Comparison of ENCODE assay signal across 1 cellular context in the genomic region with DNA sequence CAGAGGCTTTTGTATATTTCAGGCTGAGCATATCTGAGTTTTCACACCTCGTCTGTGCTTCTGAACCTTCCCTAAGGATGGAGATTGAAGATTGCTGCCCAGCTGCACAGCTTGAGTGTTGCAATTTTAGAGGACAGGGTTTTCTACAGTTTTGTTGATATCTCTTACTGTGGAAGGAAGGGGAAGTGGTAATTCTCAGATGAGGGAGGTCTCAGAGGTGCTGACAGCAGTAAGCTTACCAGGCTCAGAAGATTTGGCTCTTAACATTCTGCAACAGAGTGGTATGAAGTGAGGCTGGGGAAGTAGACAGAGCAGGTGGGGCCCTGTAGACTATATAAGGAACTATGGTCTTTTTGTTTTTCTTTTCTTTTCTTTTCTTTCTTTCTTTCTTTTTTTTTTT.
A peak's percentile ranks its signal among the peaks of the same experiment; 100 is the strongest.
TF ChIP-seq lines count a peak whose summit lies in the region.

No MANE protein-coding gene starts in this region.

TF ChIP-seq in K562, 482 proteins besides CTCF, POLR2A, EP300 and RAD21 (continued from another document and continues in another):
- TF ChIP-seq NFIX (CRISPR knock-in tag; IDR thresholded peaks at IDR 0.05; ENCODE audit: low read depth): no peak
- TF ChIP-seq RCOR1 (IDR thresholded peaks at IDR 0.05; ENCODE audit: borderline replicate concordance in 1 of 2, low read depth in 2 of 2, low read length in 2 of 2): 0 out of 4 replicates have a peak, but pooled peaks of 1 of the 2 experiments have one; percentile 10
- TF ChIP-seq, protein P1, sequence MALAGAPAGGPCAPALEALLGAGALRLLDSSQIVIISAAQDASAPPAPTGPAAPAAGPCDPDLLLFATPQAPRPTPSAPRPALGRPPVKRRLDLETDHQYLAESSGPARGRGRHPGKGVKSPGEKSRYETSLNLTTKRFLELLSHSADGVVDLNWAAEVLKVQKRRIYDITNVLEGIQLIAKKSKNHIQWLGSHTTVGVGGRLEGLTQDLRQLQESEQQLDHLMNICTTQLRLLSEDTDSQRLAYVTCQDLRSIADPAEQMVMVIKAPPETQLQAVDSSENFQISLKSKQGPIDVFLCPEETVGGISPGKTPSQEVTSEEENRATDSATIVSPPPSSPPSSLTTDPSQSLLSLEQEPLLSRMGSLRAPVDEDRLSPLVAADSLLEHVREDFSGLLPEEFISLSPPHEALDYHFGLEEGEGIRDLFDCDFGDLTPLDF (CRISPR knock-in tag; IDR thresholded peaks at IDR 0.05): no peak
- no peak for TF ChIP-seq GATAD2A (IDR thresholded peaks at IDR 0.05)
- TF ChIP-seq SPI1 (IDR thresholded peaks at IDR 0.05; ENCODE audit: borderline replicate concordance, low read depth, low read length): peak; percentile 79; the same call in 1 of the 2 replicates
- no peak for TF ChIP-seq XRCC4 (IDR thresholded peaks at IDR 0.05; ENCODE audit: extremely low read depth, insufficient read depth, insufficient read length)
- TF ChIP-seq ZNF717 (CRISPR knock-in tag; IDR thresholded peaks at IDR 0.05): no peak
- TF ChIP-seq, protein P2, sequence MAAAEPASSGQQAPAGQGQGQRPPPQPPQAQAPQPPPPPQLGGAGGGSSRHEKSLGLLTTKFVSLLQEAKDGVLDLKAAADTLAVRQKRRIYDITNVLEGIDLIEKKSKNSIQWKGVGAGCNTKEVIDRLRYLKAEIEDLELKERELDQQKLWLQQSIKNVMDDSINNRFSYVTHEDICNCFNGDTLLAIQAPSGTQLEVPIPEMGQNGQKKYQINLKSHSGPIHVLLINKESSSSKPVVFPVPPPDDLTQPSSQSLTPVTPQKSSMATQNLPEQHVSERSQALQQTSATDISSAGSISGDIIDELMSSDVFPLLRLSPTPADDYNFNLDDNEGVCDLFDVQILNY (CRISPR knock-in tag; IDR thresholded peaks at IDR 0.05): no peak
- TF ChIP-seq CEBPG (CRISPR knock-in tag; IDR thresholded peaks at IDR 0.05): no peak; the same call in 1 of the 2 replicates
- TF ChIP-seq CEBPG (tag; conservative IDR thresholded peaks at IDR 0.05 in 1 of 2, IDR thresholded peaks at IDR 0.05 in 1 of 2): peak in 1 of 2 experiments; percentile 65; a peak in 2 of 4 replicates
- TF ChIP-seq ZBTB49 (CRISPR knock-in tag; IDR thresholded peaks at IDR 0.05; ENCODE audit: borderline replicate concordance): no peak
- no peak for TF ChIP-seq ELF2 (CRISPR knock-in tag; IDR thresholded peaks at IDR 0.05)
- TF ChIP-seq ZNF124 (CRISPR knock-in tag; IDR thresholded peaks at IDR 0.05): no peak
- no peak for TF ChIP-seq KHSRP (IDR thresholded peaks at IDR 0.05)
- no peak for TF ChIP-seq NCOA2 (IDR thresholded peaks at IDR 0.05; ENCODE audit: partially characterized antibody in 2 of 2)
- no peak for TF ChIP-seq ZNF23 (CRISPR knock-in tag; IDR thresholded peaks at IDR 0.05)
- TF ChIP-seq, protein P3, sequence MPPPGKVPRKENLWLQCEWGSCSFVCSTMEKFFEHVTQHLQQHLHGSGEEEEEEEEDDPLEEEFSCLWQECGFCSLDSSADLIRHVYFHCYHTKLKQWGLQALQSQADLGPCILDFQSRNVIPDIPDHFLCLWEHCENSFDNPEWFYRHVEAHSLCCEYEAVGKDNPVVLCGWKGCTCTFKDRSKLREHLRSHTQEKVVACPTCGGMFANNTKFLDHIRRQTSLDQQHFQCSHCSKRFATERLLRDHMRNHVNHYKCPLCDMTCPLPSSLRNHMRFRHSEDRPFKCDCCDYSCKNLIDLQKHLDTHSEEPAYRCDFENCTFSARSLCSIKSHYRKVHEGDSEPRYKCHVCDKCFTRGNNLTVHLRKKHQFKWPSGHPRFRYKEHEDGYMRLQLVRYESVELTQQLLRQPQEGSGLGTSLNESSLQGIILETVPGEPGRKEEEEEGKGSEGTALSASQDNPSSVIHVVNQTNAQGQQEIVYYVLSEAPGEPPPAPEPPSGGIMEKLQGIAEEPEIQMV (tag; conservative IDR thresholded peaks at IDR 0.05; ENCODE audit: low read depth): no peak
- TF ChIP-seq, protein P4, sequence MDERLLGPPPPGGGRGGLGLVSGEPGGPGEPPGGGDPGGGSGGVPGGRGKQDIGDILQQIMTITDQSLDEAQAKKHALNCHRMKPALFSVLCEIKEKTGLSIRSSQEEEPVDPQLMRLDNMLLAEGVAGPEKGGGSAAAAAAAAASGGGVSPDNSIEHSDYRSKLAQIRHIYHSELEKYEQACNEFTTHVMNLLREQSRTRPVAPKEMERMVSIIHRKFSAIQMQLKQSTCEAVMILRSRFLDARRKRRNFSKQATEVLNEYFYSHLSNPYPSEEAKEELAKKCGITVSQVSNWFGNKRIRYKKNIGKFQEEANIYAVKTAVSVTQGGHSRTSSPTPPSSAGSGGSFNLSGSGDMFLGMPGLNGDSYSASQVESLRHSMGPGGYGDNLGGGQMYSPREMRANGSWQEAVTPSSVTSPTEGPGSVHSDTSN (CRISPR knock-in tag; IDR thresholded peaks at IDR 0.05; ENCODE audit: low read depth): no peak
- TF ChIP-seq, protein P4 (tag; conservative IDR thresholded peaks at IDR 0.05; ENCODE audit: low read depth): peak; percentile 71
- TF ChIP-seq NONO (IDR thresholded peaks at IDR 0.05; ENCODE audit: low read depth in 2 of 2, low read length in 1 of 2): no peak
- TF ChIP-seq HDAC2 (IDR thresholded peaks at IDR 0.05): no peak
- TF ChIP-seq FUS (optimal IDR thresholded peaks at IDR 0.05; ENCODE audit: low read depth, low read length): no peak
- TF ChIP-seq CTCFL (IDR thresholded peaks at IDR 0.05; ENCODE audit: borderline replicate concordance, insufficient read depth, low read depth, low read length, poor library complexity, severe bottlenecking): no peak
- TF ChIP-seq PML (IDR thresholded peaks at IDR 0.05; ENCODE audit: low read length): no peak
- no peak for TF ChIP-seq POLR3G (IDR thresholded peaks at IDR 0.05; ENCODE audit: extremely low read depth, insufficient read length, insufficient replicate concordance)
- TF ChIP-seq GABPA (tag; conservative IDR thresholded peaks at IDR 0.05; ENCODE audit: low read depth): peak; percentile 47; the same call in 1 of the 2 replicates
- TF ChIP-seq PRDM10 (IDR thresholded peaks at IDR 0.05; ENCODE audit: partially characterized antibody): no peak
- TF ChIP-seq TSHZ1 (CRISPR knock-in tag; IDR thresholded peaks at IDR 0.05): no peak
- no peak for TF ChIP-seq CREB5 (CRISPR knock-in tag; IDR thresholded peaks at IDR 0.05)
